31 cellular contexts compared by ENCODE assay signal in genomic region chr1:173917149-173917548, GRCh38. TPM values are rescaled to one million over a fixed set of nuclear protein-coding genes. Genes with fewer than 3 reads are reported as not detected.
"Had no signal": no experiment of that assay in that cellular context is flagged by ENCODE, and none has a peak within 500 bp of the region (broad histone marks: within the 10 kb centered on the region; RNA-seq: fewer than 3 reads in every experiment).

Gene SERPINC1, minus strand, starts transcription at chr1:173917327. Its CDS starts 68 bp downstream, at chr1:173917259.

- H3K27me3 ChIP-seq: adrenal gland, breast epithelium, SJSA1 had no signal

- H3K9me3 Mint-ChIP-seq: activated CD4-positive, alpha-beta memory T cell treated with anti-CD3 and anti-CD28 coated beads for 36 hours; activated CD4-positive, alpha-beta T cell treated with anti-CD3 and anti-CD28 coated beads, Interleukin-2, amount 10 ng/mL, durations not matched to agents 24 days and 14 days; activated T-helper 2 cell treated with anti-CD3 and anti-CD28 coated beads, Interferon-gamma antibody, Interleukin-2, Interleukin-4, amounts not matched to agents 10 μg/mL and 5 μg/mL and 100 μg/mL, durations not matched to agents 14 hours and 24 hours and 36 hours had no signal

- H3K27ac ChIP-seq: adrenal gland, breast epithelium, SJSA1 had no signal

- H3K4me1 ChIP-seq: adrenal gland, breast epithelium, SJSA1 had no signal

- H3K27ac Mint-ChIP-seq: activated CD4-positive, alpha-beta memory T cell treated with anti-CD3 and anti-CD28 coated beads for 36 hours; activated CD4-positive, alpha-beta T cell treated with anti-CD3 and anti-CD28 coated beads, Interleukin-2, amount 10 ng/mL, durations not matched to agents 24 days and 14 days; activated naive CD8-positive, alpha-beta T cell treated with anti-CD3 and anti-CD28 coated beads, Interleukin-2, amount 10 ng/mL, durations not matched to agents 7 days and 5 days; activated T-helper 2 cell treated with anti-CD3 and anti-CD28 coated beads, Interferon-gamma antibody, Interleukin-2, Interleukin-4, amounts not matched to agents 10 μg/mL and 5 μg/mL and 100 μg/mL, durations not matched to agents 14 hours and 24 hours and 36 hours had no signal

- DNase-seq: activated CD4-positive, alpha-beta memory T cell treated with anti-CD3 and anti-CD28 coated beads for 36 hours; activated CD4-positive, alpha-beta T cell treated with anti-CD3 and anti-CD28 coated beads, Interleukin-2, amount 10 ng/mL, durations not matched to agents 24 days and 14 days; activated CD4-positive, CD25-positive, alpha-beta regulatory T cell treated with anti-CD3 and anti-CD28 coated beads, Interleukin-2, amount 50 U/mL, for 72 hours; activated gamma-delta T cell treated with Interleukin-2 at 50 U/mL for 16 hours; activated naive CD4-positive, alpha-beta T cell treated with anti-CD3 and anti-CD28 coated beads, Interleukin-2, amount 50 U/mL, for 16 hours; activated naive CD8-positive, alpha-beta T cell treated with anti-CD3 and anti-CD28 coated beads, Interleukin-2, amount 10 ng/mL, durations not matched to agents 7 days and 5 days; activated T-cell treated with anti-CD3 and anti-CD28 coated beads for 4 hours; activated T-cell treated with anti-CD3 and anti-CD28 coated beads, Interleukin-2, amount 50 U/mL, for 48 hours; adrenal gland; anterior cingulate cortex; caudate nucleus; MG63; MV-4-11; NCI-H1105 treated with DMSO at 0.1 percent for 48 hours; NCI-H146; NCI-H187 treated with DMSO at 0.1 percent for 48 hours; NCI-H2171 treated with DMSO at 0.1 percent for 48 hours; NCI-H345; NCI-H510A; NCI-H526 treated with DMSO at 0.1 percent for 48 hours; NK-92 treated with Interleukin-12 subunit alpha and Interleukin-12 subunit beta, amount 100 ng/mL, for 24 hours; PC-3; SHP77; SW 1271 had no signal

- FAIRE-seq: RCC 7860 had no signal

- H3K4me1 Mint-ChIP-seq: activated CD4-positive, alpha-beta T cell treated with anti-CD3 and anti-CD28 coated beads, Interleukin-2, amount 10 ng/mL, durations not matched to agents 24 days and 14 days; activated naive CD8-positive, alpha-beta T cell treated with anti-CD3 and anti-CD28 coated beads, Interleukin-2, amount 10 ng/mL, durations not matched to agents 7 days and 5 days had no signal

- ATAC-seq: PC-3, SK-N-SH treated with all-trans-retinoic acid at 6 μM for 48 hours had no signal

- H3K36me3 Mint-ChIP-seq: activated CD4-positive, alpha-beta memory T cell treated with anti-CD3 and anti-CD28 coated beads for 36 hours; activated naive CD8-positive, alpha-beta T cell treated with anti-CD3 and anti-CD28 coated beads, Interleukin-2, amount 10 ng/mL, durations not matched to agents 7 days and 5 days had no signal

- H3K27me3 Mint-ChIP-seq: activated CD4-positive, alpha-beta memory T cell treated with anti-CD3 and anti-CD28 coated beads for 36 hours had no signal

- H3K9me3 ChIP-seq: adrenal gland, breast epithelium, MG63, SJSA1 had no signal

- H3K4me3 ChIP-seq: adrenal gland, breast epithelium, MG63, SJSA1 had no signal

- H3K36me3 ChIP-seq: adrenal gland, breast epithelium, MG63, SJSA1 had no signal

- H3K4me3 Mint-ChIP-seq: activated CD4-positive, alpha-beta memory T cell treated with anti-CD3 and anti-CD28 coated beads for 36 hours; activated CD4-positive, alpha-beta T cell treated with anti-CD3 and anti-CD28 coated beads, Interleukin-2, amount 10 ng/mL, durations not matched to agents 24 days and 14 days; activated naive CD8-positive, alpha-beta T cell treated with anti-CD3 and anti-CD28 coated beads, Interleukin-2, amount 10 ng/mL, durations not matched to agents 7 days and 5 days had no signal

RNA-seq across cellular contexts. Expression of gene SERPINC1, which starts in this region (rescaled TPM):
- total RNA-seq: activated CD4-positive, alpha-beta memory T cell treated with anti-CD3 and anti-CD28 coated beads for 36 hours; activated CD4-positive, alpha-beta T cell treated with anti-CD3 and anti-CD28 coated beads, Interleukin-2, amount 10 ng/mL, durations not matched to agents 24 days and 14 days; activated naive CD8-positive, alpha-beta T cell treated with anti-CD3 and anti-CD28 coated beads, Interleukin-2, amount 10 ng/mL, durations not matched to agents 7 days and 5 days; activated T-helper 2 cell treated with anti-CD3 and anti-CD28 coated beads, Interferon-gamma antibody, Interleukin-2, Interleukin-4, amounts not matched to agents 10 μg/mL and 5 μg/mL and 100 μg/mL, durations not matched to agents 14 hours and 24 hours and 36 hours; cerebellum; PC-3; T-helper 1 cell treated with Interleukin-12 subunit alpha and Interleukin-12 subunit beta and Interleukin-4 antibody, amounts not matched to agents 30 ng/mL and 1 ng/mL, for 36 hours had no signal
